Comparison of ENCODE assay signal across 10 cellular contexts in the genomic region with DNA sequence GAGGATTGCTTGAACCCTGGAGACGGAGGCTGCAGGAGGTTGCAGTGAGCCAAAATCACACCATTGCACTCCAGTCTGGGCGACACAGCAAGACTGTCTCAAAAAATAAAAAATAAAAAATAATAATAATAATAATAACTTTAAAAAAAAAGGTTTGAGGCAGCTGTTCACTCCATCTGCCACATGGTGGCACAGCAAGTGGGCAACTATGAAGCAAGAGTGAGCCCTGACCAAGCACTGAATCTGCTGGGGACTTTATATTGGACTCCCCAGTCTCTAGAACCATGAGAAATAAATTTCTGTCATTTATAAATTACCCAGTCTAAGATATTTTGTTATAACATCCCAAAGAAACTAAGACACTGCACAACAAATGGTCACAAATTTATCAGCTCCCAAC. TPM values are rescaled to one million over a fixed set of nuclear protein-coding genes. Genes with fewer than 3 reads are reported as not detected.
DNase-seq lines count a peak whose midpoint lies in the region; ATAC-seq and TF ChIP-seq lines count a peak whose summit lies in the region.
"Had no signal": no experiment of that assay in that cellular context is flagged by ENCODE, and none has a peak within 500 bp of the region (broad histone marks: within the 10 kb centered on the region; RNA-seq: fewer than 3 reads in every experiment).

No MANE protein-coding gene starts in this region.

- H3K4me1 Mint-ChIP-seq in T-helper 17 cell (peaks cover 6% of the 10 kb centered on the region), type B pancreatic cell (ENCODE audit: unreplicated experiment) (peaks cover 5% of the 10 kb centered on the region), glutamatergic neuron (ENCODE audit: low read depth, unreplicated experiment) (peaks cover 2% of the 10 kb centered on the region)

- H3K36me3 Mint-ChIP-seq in T-helper 17 cell (ENCODE audit: low read depth) (no peaks in the 10 kb centered on the region), type B pancreatic cell (peaks cover 13% of the 10 kb centered on the region), glutamatergic neuron (ENCODE audit: unreplicated experiment) (no peaks in the 10 kb centered on the region)

- H3K27me3 Mint-ChIP-seq in T-helper 17 cell = no peaks in the 10 kb centered on the region
- no peaks in the 10 kb centered on the region for H3K27me3 Mint-ChIP-seq in type B pancreatic cell
- H3K27me3 Mint-ChIP-seq in glutamatergic neuron (ENCODE audit: unreplicated experiment) = no peaks in the 10 kb centered on the region

- intact Hi-C loops in heart right ventricle (cut with DNase I) (no loop called here), Right ventricle myocardium superior (cut with DNase I) (no loop called here)

- H3K27ac Mint-ChIP-seq in T-helper 17 cell = no peak overlapping the region
- no peak overlapping the region for H3K27ac Mint-ChIP-seq in type B pancreatic cell
- H3K27ac Mint-ChIP-seq in glutamatergic neuron (ENCODE audit: unreplicated experiment) = no peak overlapping the region

- H3K36me3 ChIP-seq in heart right ventricle = peaks cover 0 to 18% (median 0%) of the 10 kb centered on the region in 9 donors
- H3K36me3 ChIP-seq: SJCRH30 had no signal

- ATAC-seq in heart right ventricle (peak in 1 of 8 donors; percentile 30), Right ventricle myocardium superior (ENCODE audit: poor library complexity) (no peak), T-helper 17 cell (peak; percentile 35), foreskin keratinocyte (peak; percentile 56)

- H3K4me1 ChIP-seq in heart right ventricle (no peaks in the 10 kb centered on the region), foreskin keratinocyte (no peaks in the 10 kb centered on the region)
- H3K4me1 ChIP-seq: SJCRH30 had no signal

- no peak overlapping the region for H3K4me3 Mint-ChIP-seq in T-helper 17 cell
- no peak overlapping the region for H3K4me3 Mint-ChIP-seq in type B pancreatic cell
- no peak overlapping the region for H3K4me3 Mint-ChIP-seq in glutamatergic neuron (ENCODE audit: unreplicated experiment)

- H3K27ac ChIP-seq in heart right ventricle = no peak overlapping the region
- no peak overlapping the region for H3K27ac ChIP-seq in foreskin keratinocyte
- H3K27ac ChIP-seq: SJCRH30 had no signal

- H3K9me3 ChIP-seq in heart right ventricle (peaks cover 0 to 3% (median 0%) of the 10 kb centered on the region in 11 donors), T-helper 17 cell (ENCODE audit: control insufficient read depth, low read length, poor library complexity, severe bottlenecking) (no peaks in the 10 kb centered on the region)
- H3K9me3 ChIP-seq: SJCRH30 had no signal

- H3K9me3 Mint-ChIP-seq in type B pancreatic cell = peaks cover 5% of the 10 kb centered on the region
- H3K9me3 Mint-ChIP-seq in glutamatergic neuron (ENCODE audit: unreplicated experiment) = peaks cover 5% of the 10 kb centered on the region

- H3K27me3 ChIP-seq in heart right ventricle (no peaks in the 10 kb centered on the region), foreskin keratinocyte (no peaks in the 10 kb centered on the region)
- H3K27me3 ChIP-seq: SJCRH30 had no signal

- DNase-seq in heart right ventricle (no peak), Right ventricle myocardium superior (no peak), T-helper 17 cell (no peak), foreskin keratinocyte (no peak), type B pancreatic cell (ENCODE audit: extremely low spot score, unreplicated experiment) (no peak), glutamatergic neuron (no peak)
- DNase-seq in activated T-cell treated with anti-CD3 and anti-CD28 coated beads, Interleukin-2, amount 50 U/mL, for 1 hour = no peak
- no peak for DNase-seq in central memory CD4-positive, alpha-beta T cell
- DNase-seq: SJCRH30 had no signal

- no peak overlapping the region for H3K4me3 ChIP-seq in heart right ventricle
- H3K4me3 ChIP-seq: SJCRH30 had no signal

- TF ChIP-seq CTCF in heart right ventricle (IDR thresholded peaks at IDR 0.05) (peak in 6 of 9 donors; percentile 24 to 41 (median 34)), foreskin keratinocyte (conservative IDR thresholded peaks at IDR 0.05) (peak; percentile 56), type B pancreatic cell (conservative IDR thresholded peaks at IDR 0.05) (peak; percentile 60), glutamatergic neuron (IDR thresholded peaks at IDR 0.05; ENCODE audit: partially characterized antibody, unreplicated experiment) (no peak)

- 98 to 100% methylated on average over 2 of the region's 2 CpGs for WGBS in heart right ventricle, 2 donors

RNA-seq across cellular contexts. Expression of a gene that starts 14.6 kb away (rescaled TPM):
- total RNA-seq in heart right ventricle = 100 to 1,000 TPM; 174 to 267 (median 218) TPM
- polyA plus RNA-seq in heart right ventricle = 100 to 1,000 TPM; 135 to 206 TPM
- total RNA-seq in Right ventricle myocardium superior = 222 TPM
- total RNA-seq in T-helper 17 cell = 10 to 100 TPM; 67.1 to 77.1 TPM
- total RNA-seq in foreskin keratinocyte = 60.4 and 62.7 TPM in 2 replicates
- 110 and 119 TPM in 2 replicates for polyA plus RNA-seq in foreskin keratinocyte
- 151 and 190 TPM in 2 replicates for total RNA-seq in type B pancreatic cell (ENCODE audit: low replicate concordance)
- total RNA-seq in glutamatergic neuron (ENCODE audit: unreplicated experiment) = 176 TPM

RNA-seq across cellular contexts. Expression of a gene that starts 14.8 kb away (rescaled TPM):
- total RNA-seq in heart right ventricle = 10 to 100 TPM; 12.8 to 23.8 (median 15.4) TPM
- polyA plus RNA-seq in heart right ventricle = 10 to 100 TPM; 13.6 to 15.9 TPM
- total RNA-seq in Right ventricle myocardium superior = 16.1 TPM
- total RNA-seq in T-helper 17 cell = 100 to 1,000 TPM in 1 of 2 donors, 10 to 100 TPM in 1; 76.5 to 100 TPM
- total RNA-seq in foreskin keratinocyte = 6.0 and 8.1 TPM in 2 replicates
- 2.6 and 3.0 TPM in 2 replicates for polyA plus RNA-seq in foreskin keratinocyte
- 32.4 and 39.9 TPM in 2 replicates for total RNA-seq in type B pancreatic cell (ENCODE audit: low replicate concordance)
- 174 TPM for total RNA-seq in glutamatergic neuron (ENCODE audit: unreplicated experiment)

RNA-seq across cellular contexts. Expression of a gene that starts 55.6 kb away (rescaled TPM):
- total RNA-seq in heart right ventricle = not detected
- under 1 TPM in 1 of 2 donors, not detected in 1; 0.06 TPM for polyA plus RNA-seq in heart right ventricle
- not detected for total RNA-seq in Right ventricle myocardium superior
- not detected for total RNA-seq in T-helper 17 cell
- 0.25 and 0.34 TPM in 2 replicates for total RNA-seq in foreskin keratinocyte
- polyA plus RNA-seq in foreskin keratinocyte = 0.15 TPM in 1 of 2 replicates, not detected in the other
- total RNA-seq in type B pancreatic cell (ENCODE audit: low replicate concordance) = 0.46 and 0.57 TPM in 2 replicates
- not detected for total RNA-seq in glutamatergic neuron (ENCODE audit: unreplicated experiment)
- total RNA-seq: SJCRH30, skeletal muscle tissue had no signal
